In the genomic region with DNA sequence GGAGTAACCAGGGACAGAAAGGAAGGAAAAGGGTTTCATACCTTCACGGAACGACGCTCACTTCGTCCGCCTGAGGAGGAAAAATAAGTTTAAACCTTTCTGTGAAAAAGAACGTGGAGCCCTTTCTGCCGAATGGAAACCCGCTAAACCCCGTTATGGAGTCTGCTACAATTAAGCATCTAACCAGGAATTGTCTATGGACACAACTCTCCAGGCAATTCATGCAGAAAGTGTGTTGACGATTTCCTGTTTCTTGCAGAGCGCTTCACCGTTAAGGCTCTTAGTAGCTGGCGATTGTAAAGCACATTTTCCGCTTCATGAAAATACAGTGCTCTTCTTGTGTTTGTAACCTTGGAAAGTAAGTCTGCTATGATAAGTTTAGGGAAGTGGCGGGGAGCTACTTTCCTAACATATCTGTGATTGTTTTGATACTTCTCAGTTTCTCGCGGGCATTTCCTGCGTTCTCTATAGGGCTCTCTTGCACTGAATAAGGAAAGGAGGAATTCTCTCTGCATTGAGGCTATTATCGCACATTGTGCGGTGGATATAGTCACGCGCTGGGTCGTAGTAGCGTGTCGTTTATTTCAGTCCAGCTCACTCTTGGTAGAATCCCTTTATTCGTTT, we compare ENCODE assay signal across 8 cellular contexts. TPM values are rescaled to one million over a fixed set of nuclear protein-coding genes. Genes with fewer than 3 reads are reported as not detected.
DNase-seq lines count a peak whose midpoint lies in the region; ATAC-seq and TF ChIP-seq lines count a peak whose summit lies in the region.

No MANE protein-coding gene starts in this region.

- TF ChIP-seq POLR2A in right lobe of liver (IDR thresholded peaks at IDR 0.05) = no peak

- intact Hi-C loops in right lobe of liver (cut with DNase I) = no loop called here

- peaks cover 71% of the 10 kb centered on the region for H3K79me2 ChIP-seq in ACC112 (ENCODE audit: control insufficient read depth, insufficient read depth, low read length, unreplicated experiment)

- H3K36me3 ChIP-seq in ACC112 (ENCODE audit: insufficient read depth, low read length) = peaks cover 15% of the 10 kb centered on the region; the same call in 1 of the 2 replicates
- H3K36me3 ChIP-seq in KOPT-K1 (ENCODE audit: insufficient read depth, low read length) = peaks cover 49% of the 10 kb centered on the region
- H3K36me3 ChIP-seq in right lobe of liver = peaks cover 0 to 17% (median 5%) of the 10 kb centered on the region in 4 donors

- H3K4me3 ChIP-seq in ACC112 (ENCODE audit: low read depth, low read length) (peak overlapping the region; percentile 94), cardiac fibroblast (replicated peaks in 1 of 2; ENCODE audit: low read depth in 2 of 2, low read length in 2 of 2) (peak overlapping the region; percentile 77 to 80), right lobe of liver (peak overlapping the region; percentile 54 to 80 (median 75))

- peak overlapping the region; percentile 74 for H2AFZ ChIP-seq in ACC112 (ENCODE audit: low read length, unreplicated experiment)

- ATAC-seq in GM18858 (IDR thresholded peaks at IDR 0.05; ENCODE audit: unreplicated experiment) (peak; percentile 1), right lobe of liver (peak in 2 of 4 donors; percentile 0), GM21825 (IDR thresholded peaks at IDR 0.05; ENCODE audit: unreplicated experiment) (no peak)

- under 1% methylated on average over 26 of the region's 26 CpGs for WGBS in right lobe of liver (ENCODE audit: insufficient coverage, low coverage, low lambda C conversion rate, missing lambda C conversion rate)

- H3K27me3 ChIP-seq in ACC112 (ENCODE audit: insufficient read depth, low read length) = no peaks in the 10 kb centered on the region
- no peaks in the 10 kb centered on the region for H3K27me3 ChIP-seq in right lobe of liver

- H3K27ac ChIP-seq in ACC112 (ENCODE audit: low read depth, low read length) (peak overlapping the region; percentile 70), KOPT-K1 (ENCODE audit: low read depth, low read length, poor library complexity, severe bottlenecking) (peak overlapping the region; percentile 81), right lobe of liver (peak overlapping the region; percentile 95 to 99 (median 98))

- DNase-seq in cardiac fibroblast (ENCODE audit: low read depth in 2 of 2) = peak in 1 of 2 donors; percentile 12
- DNase-seq in right lobe of liver = no peak
- no peak for DNase-seq in dedifferentiated amniotic fluid mesenchymal stem cell (ENCODE audit: extremely low spot score)
- no peak for DNase-seq in amniotic stem cell (lab: John Stamatoyannopoulos, UW)

- TF ChIP-seq CTCF in cardiac fibroblast (IDR thresholded peaks at IDR 0.05; ENCODE audit: low read depth, low read length) (no peak), right lobe of liver (IDR thresholded peaks at IDR 0.05) (no peak)

- H3K9me3 ChIP-seq in KOPT-K1 (ENCODE audit: insufficient read depth, low read length, poor library complexity, severe bottlenecking) (no peaks in the 10 kb centered on the region), right lobe of liver (no peaks in the 10 kb centered on the region)

- H3K4me1 ChIP-seq in ACC112 (ENCODE audit: control insufficient read depth, insufficient read depth, low read length, unreplicated experiment) (peaks cover 13% of the 10 kb centered on the region), right lobe of liver (peaks cover 0 to 50% (median 5%) of the 10 kb centered on the region in 4 donors)

RNA-seq across cellular contexts. Expression of a gene that starts 0.7 kb away (rescaled TPM):
- total RNA-seq in right lobe of liver = 10 to 100 TPM; 34.3 to 62.4 (median 37.8) TPM
